In genomic region chr2:73970268-73970803, GRCh38 we compare ENCODE assay signal across 9 cellular contexts. TPM values are rescaled to one million over a fixed set of nuclear protein-coding genes. Genes with fewer than 3 reads are reported as not detected.
DNase-seq lines count a peak whose midpoint lies in the region; ATAC-seq and TF ChIP-seq lines count a peak whose summit lies in the region.
"Had no signal": no experiment of that assay in that cellular context is flagged by ENCODE, and none has a peak within 500 bp of the region (broad histone marks: within the 10 kb centered on the region; RNA-seq: fewer than 3 reads in every experiment).

No MANE protein-coding gene starts in this region.

- H3K27me3 ChIP-seq in OCI-LY3 (ENCODE audit: low read depth, low read length) (no peaks in the 10 kb centered on the region), esophagus squamous epithelium (no peaks in the 10 kb centered on the region), thoracic aorta (replicated peaks; ENCODE audit: insufficient read depth) (no peaks in the 10 kb centered on the region), prostate gland (replicated peaks; ENCODE audit: insufficient read depth) (no peaks in the 10 kb centered on the region)
- H3K27me3 ChIP-seq: breast epithelium had no signal

- peak overlapping the region; percentile 73 for H3K4me2 ChIP-seq in OCI-LY3 (ENCODE audit: low read length)

- TF ChIP-seq POLR2A in esophagus squamous epithelium (IDR thresholded peaks at IDR 0.05) (no peak), prostate gland (IDR thresholded peaks at IDR 0.05) (no peak)

- H3K9ac ChIP-seq in OCI-LY3 (ENCODE audit: low read length): no peak overlapping the region

- CTCF ChIA-PET in activated CD8-positive, alpha-beta memory T cell treated with anti-CD3 and anti-CD28 coated beads, Interleukin-2, amount 10 ng/mL, durations not matched to agents 7 days and 5 days (lab: Charles Lee): interaction anchor here (0.7 to 2.0 kb wide), 10 partner anchors 10 to 177 kb away, joined by 3 to 8 read pairs (median 4); partner anchors contain the start of gene BOLA3

- H3K4me1 Mint-ChIP-seq in activated CD8-positive, alpha-beta memory T cell treated with anti-CD3 and anti-CD28 coated beads, Interleukin-2, amount 10 ng/mL, durations not matched to agents 7 days and 5 days: peaks cover 34% of the 10 kb centered on the region

- no peaks in the 10 kb centered on the region for H3K9me3 Mint-ChIP-seq in activated CD8-positive, alpha-beta memory T cell treated with anti-CD3 and anti-CD28 coated beads, Interleukin-2, amount 10 ng/mL, durations not matched to agents 7 days and 5 days (ENCODE audit: low read depth)

- H3K36me3 ChIP-seq in OCI-LY3 (replicated peaks; ENCODE audit: low read depth, low read length) (no peaks in the 10 kb centered on the region), esophagus squamous epithelium (no peaks in the 10 kb centered on the region), thoracic aorta (no peaks in the 10 kb centered on the region), prostate gland (no peaks in the 10 kb centered on the region)
- H3K36me3 ChIP-seq: breast epithelium had no signal

- intact Hi-C loops in esophagus squamous epithelium (cut with DNase I): no loop called here
- intact Hi-C loops in prostate gland (cut with DNase I): no loop called here

- H3K27me3 Mint-ChIP-seq in activated CD8-positive, alpha-beta memory T cell treated with anti-CD3 and anti-CD28 coated beads, Interleukin-2, amount 10 ng/mL, durations not matched to agents 7 days and 5 days: peaks cover 2% of the 10 kb centered on the region

- no peaks in the 10 kb centered on the region for H3K36me3 Mint-ChIP-seq in activated CD8-positive, alpha-beta memory T cell treated with anti-CD3 and anti-CD28 coated beads, Interleukin-2, amount 10 ng/mL, durations not matched to agents 7 days and 5 days

- H3K27ac Mint-ChIP-seq in activated CD8-positive, alpha-beta memory T cell treated with anti-CD3 and anti-CD28 coated beads, Interleukin-2, amount 10 ng/mL, durations not matched to agents 7 days and 5 days: peak overlapping the region; percentile 74

- WGBS in esophagus squamous epithelium, 2 donors: 69 to 87% methylated on average over 6 of the region's 6 CpGs
- 87% methylated on average over 6 of the region's 6 CpGs for WGBS in prostate gland

- H3K4me1 ChIP-seq in OCI-LY3 (ENCODE audit: low read length) (peaks cover 34% of the 10 kb centered on the region), esophagus squamous epithelium (peaks cover 15 to 41% (median 18%) of the 10 kb centered on the region in 3 donors), thoracic aorta (ENCODE audit: control insufficient read depth in 1 of 2, low read depth in 2 of 2) (peaks cover 15 to 21% of the 10 kb centered on the region in 2 donors), prostate gland (replicated peaks) (no peaks in the 10 kb centered on the region)

- TF ChIP-seq CTCF in OCI-LY3 (IDR thresholded peaks at IDR 0.05; ENCODE audit: low read depth, low read length): no peak
- no peak for TF ChIP-seq CTCF in esophagus squamous epithelium (IDR thresholded peaks at IDR 0.05)
- TF ChIP-seq CTCF in thoracic aorta (IDR thresholded peaks at IDR 0.05): no peak
- no peak for TF ChIP-seq CTCF in prostate gland (IDR thresholded peaks at IDR 0.05)

- H4K20me1 ChIP-seq in OCI-LY3 (ENCODE audit: insufficient read depth, low read length): no peaks in the 10 kb centered on the region

- H3K79me2 ChIP-seq in OCI-LY3 (ENCODE audit: low read length): no peaks in the 10 kb centered on the region

- peak; percentile 16 for ATAC-seq in activated CD8-positive, alpha-beta memory T cell treated with anti-CD3 and anti-CD28 coated beads, Interleukin-2, amount 10 ng/mL, durations not matched to agents 7 days and 5 days
- no peak for ATAC-seq in thoracic aorta (ENCODE audit: insufficient number of reproducible peaks, low FRiP score, low read depth)

- peak overlapping the region; percentile 25 for H3K4me3 Mint-ChIP-seq in activated CD8-positive, alpha-beta memory T cell treated with anti-CD3 and anti-CD28 coated beads, Interleukin-2, amount 10 ng/mL, durations not matched to agents 7 days and 5 days

- H2AFZ ChIP-seq in OCI-LY3 (ENCODE audit: low read depth, low read length): no peak overlapping the region

- H3K4me3 ChIP-seq in OCI-LY3 (ENCODE audit: low read length): no peak overlapping the region
- no peak overlapping the region for H3K4me3 ChIP-seq in esophagus squamous epithelium
- H3K4me3 ChIP-seq in thoracic aorta: peak overlapping the region; percentile 18
- H3K4me3 ChIP-seq in prostate gland: no peak overlapping the region
- H3K4me3 ChIP-seq: breast epithelium had no signal

- H3K27ac ChIP-seq in OCI-LY3 (ENCODE audit: low read length) (no peak overlapping the region), esophagus squamous epithelium (peak overlapping the region in 3 of 4 donors; percentile 15 to 40 (median 33)), thoracic aorta (peak overlapping the region; percentile 42 to 57), prostate gland (no peak overlapping the region)

- no peaks in the 10 kb centered on the region for H3K9me3 ChIP-seq in OCI-LY3 (ENCODE audit: insufficient read depth, low read length)
- H3K9me3 ChIP-seq in esophagus squamous epithelium: no peaks in the 10 kb centered on the region
- H3K9me3 ChIP-seq in thoracic aorta: no peaks in the 10 kb centered on the region
- H3K9me3 ChIP-seq in prostate gland: no peaks in the 10 kb centered on the region
- H3K9me3 ChIP-seq: breast epithelium had no signal

- no peak for DNase-seq in activated CD8-positive, alpha-beta memory T cell treated with anti-CD3 and anti-CD28 coated beads, Interleukin-2, amount 10 ng/mL, durations not matched to agents 7 days and 5 days
- DNase-seq in activated CD8-positive, alpha-beta memory T cell treated with anti-CD3 and anti-CD28 coated beads, Interleukin-2, amount 50 U/mL, for 4 hours: no peak
- DNase-seq in esophagus squamous epithelium (lab: John Stamatoyannopoulos, UW) (no peak), thoracic aorta (ENCODE audit: low spot score) (no peak), NCI-H187 (lab: John Stamatoyannopoulos, UW) (no peak), prostate gland (ENCODE audit: low spot score) (no peak), putamen (ENCODE audit: low spot score) (no peak)

RNA-seq across cellular contexts. Expression of gene TET3, which starts 14.4 kb away (rescaled TPM):
- total RNA-seq in activated CD8-positive, alpha-beta memory T cell treated with anti-CD3 and anti-CD28 coated beads, Interleukin-2, amount 10 ng/mL, durations not matched to agents 7 days and 5 days: 10 to 100 TPM; 12.7 to 13.7 TPM
- 10 to 100 TPM in 3 of 4 donors, 1 to 10 TPM in 1; 6.6 to 20.2 (median 16.2) TPM for total RNA-seq in esophagus squamous epithelium
- 10 to 100 TPM in 1 of 2 donors, 1 to 10 TPM in 1; 8.7 to 15.8 TPM for total RNA-seq in thoracic aorta
- total RNA-seq in prostate gland: 10 to 100 TPM; 12.8 to 13.8 TPM

RNA-seq across cellular contexts. Expression of gene DGUOK, which starts 43.7 kb away (rescaled TPM):
- total RNA-seq in activated CD8-positive, alpha-beta memory T cell treated with anti-CD3 and anti-CD28 coated beads, Interleukin-2, amount 10 ng/mL, durations not matched to agents 7 days and 5 days: 10 to 100 TPM; 65.9 to 75.4 TPM
- 10 to 100 TPM; 23.5 to 53.4 (median 40.2) TPM for total RNA-seq in esophagus squamous epithelium
- total RNA-seq in thoracic aorta: 10 to 100 TPM; 20.8 to 36.2 TPM
- 100 to 1,000 TPM in 1 of 2 donors, 10 to 100 TPM in 1; 77.4 to 107 TPM for total RNA-seq in prostate gland

Comparison
In these comparisons a context has a peak if more than half of its experiments do, and no peak if none do; other contexts are left out.
1. H3K27ac ChIP-seq: peak in esophagus squamous epithelium (3 of 4) and thoracic aorta (2 of 2); none in OCI-LY3 (single experiment) and prostate gland (0 of 2).